Comparison of ENCODE assay signal across 35 cellular contexts in genomic region chr5:154455585-154455984, GRCh38. TPM values are rescaled to one million over a fixed set of nuclear protein-coding genes. Genes with fewer than 3 reads are reported as not detected.
"Had no signal": no experiment of that assay in that cellular context is flagged by ENCODE, and none has a peak within 500 bp of the region (broad histone marks: within the 10 kb centered on the region; RNA-seq: fewer than 3 reads in every experiment).

No MANE protein-coding gene starts in this region.

- H3K4me3 Mint-ChIP-seq: activated B cell treated with CpG ODN at 0.5 μM for 24 hours; activated CD4-positive, alpha-beta memory T cell treated with anti-CD3 and anti-CD28 coated beads for 36 hours; activated CD4-positive, alpha-beta T cell treated with anti-CD3 and anti-CD28 coated beads, Interleukin-2, amount 10 ng/mL, durations not matched to agents 24 days and 14 days; activated CD8-positive, alpha-beta T cell treated with anti-CD3 and anti-CD28 coated beads for 36 hours; activated naive CD8-positive, alpha-beta T cell treated with anti-CD3 and anti-CD28 coated beads for 36 hours; activated T-cell treated with anti-CD3 and anti-CD28 coated beads, Interleukin-2, amount 50 U/mL, for 4 hours; activated T-cell treated with anti-CD3 and anti-CD28 coated beads, Interleukin-2, amount 50 U/mL, for 72 hours; activated T-helper 1 cell treated with anti-CD3 and anti-CD28 coated beads, Interleukin-12 subunit alpha, Interleukin-12 subunit beta, Interleukin-2, Interleukin-4 antibody, amounts not matched to agents 30 ng/mL and 10 ng/mL and 1 ng/mL, durations not matched to agents 14 hours and 24 hours and 36 hours; activated T-helper 17 cell treated with anti-CD3 and anti-CD28 coated beads, Interleukin-2, amount 50 U/mL, for 72 hours; T-helper 1 cell treated with Interleukin-12 subunit alpha and Interleukin-12 subunit beta and Interleukin-4 antibody, amounts not matched to agents 30 μg/mL and 1 μg/mL, for 36 hours; T-helper 2 cell treated with Interferon-gamma antibody and Interleukin-4, amounts not matched to agents 5 μg/mL and 100 μg/mL, for 36 hours had no signal

- DNase-seq: activated B cell treated with CpG ODN at 0.5 μM for 24 hours; activated CD4-positive, alpha-beta memory T cell treated with anti-CD3 and anti-CD28 coated beads for 36 hours; activated CD4-positive, alpha-beta T cell treated with anti-CD3 and anti-CD28 coated beads for 4 hours; activated CD4-positive, alpha-beta T cell treated with anti-CD3 and anti-CD28 coated beads, Interleukin-2, amount 10 ng/mL, durations not matched to agents 24 days and 14 days; activated CD4-positive, alpha-beta T cell treated with anti-CD3 and anti-CD28 coated beads, Interleukin-2, amount 50 U/mL, for 1 hour; activated CD4-positive, alpha-beta T cell treated with anti-CD3 and anti-CD28 coated beads, Interleukin-2, amount 50 U/mL, for 4 hours; activated CD4-positive, CD25-positive, alpha-beta regulatory T cell treated with anti-CD3 and anti-CD28 coated beads, Interleukin-2, amount 50 U/mL, for 72 hours; activated CD8-positive, alpha-beta memory T cell treated with anti-CD3 and anti-CD28 coated beads, Interleukin-2, amount 50 U/mL, for 4 hours; activated CD8-positive, alpha-beta T cell treated with anti-CD3 and anti-CD28 coated beads for 36 hours; activated effector memory CD4-positive, alpha-beta T cell treated with anti-CD3 and anti-CD28 coated beads, Interleukin-2, amount 50 U/mL, for 16 hours; activated gamma-delta T cell treated with Interleukin-2 at 50 U/mL for 16 hours; activated naive CD4-positive, alpha-beta T cell; activated naive CD4-positive, alpha-beta T cell treated with anti-CD3 and anti-CD28 coated beads, Interleukin-2, amount 50 U/mL, for 16 hours; activated naive CD8-positive, alpha-beta T cell treated with anti-CD3 and anti-CD28 coated beads for 36 hours; activated T-cell treated with anti-CD3 and anti-CD28 coated beads for 4 hours; activated T-cell treated with anti-CD3 and anti-CD28 coated beads, Interleukin-2, amount 50 U/mL, for 1 hour; activated T-cell treated with anti-CD3 and anti-CD28 coated beads, Interleukin-2, amount 50 U/mL, for 4 hours; activated T-cell treated with anti-CD3 and anti-CD28 coated beads, Interleukin-2, amount 50 U/mL, for 72 hours; adrenal gland; amniotic stem cell; aorta; body of pancreas; brain microvascular endothelial cell; central memory CD4-positive, alpha-beta T cell; SW 1271; T-helper 1 cell; T-helper 2 cell; T-helper 9 cell had no signal

- H3K9me3 Mint-ChIP-seq: activated B cell treated with CpG ODN at 0.5 μM for 24 hours; activated CD4-positive, alpha-beta memory T cell treated with anti-CD3 and anti-CD28 coated beads for 36 hours; activated CD4-positive, alpha-beta T cell treated with anti-CD3 and anti-CD28 coated beads, Interleukin-2, amount 10 ng/mL, durations not matched to agents 24 days and 14 days; activated CD8-positive, alpha-beta T cell treated with anti-CD3 and anti-CD28 coated beads for 36 hours; activated naive CD4-positive, alpha-beta T cell treated with anti-CD3 and anti-CD28 coated beads, Interleukin-2, amount 50 U/mL, for 72 hours; activated naive CD8-positive, alpha-beta T cell treated with anti-CD3 and anti-CD28 coated beads for 36 hours; activated T-cell treated with anti-CD3 and anti-CD28 coated beads, Interleukin-2, amount 50 U/mL, for 4 hours; activated T-cell treated with anti-CD3 and anti-CD28 coated beads, Interleukin-2, amount 50 U/mL, for 72 hours; activated T-helper 1 cell treated with anti-CD3 and anti-CD28 coated beads, Interleukin-12 subunit alpha, Interleukin-12 subunit beta, Interleukin-2, Interleukin-4 antibody, amounts not matched to agents 30 ng/mL and 10 ng/mL and 1 ng/mL, durations not matched to agents 14 hours and 24 hours and 36 hours; activated T-helper 17 cell treated with anti-CD3 and anti-CD28 coated beads, Interleukin-2, amount 50 U/mL, for 72 hours; T-helper 1 cell treated with Interleukin-12 subunit alpha and Interleukin-12 subunit beta and Interleukin-4 antibody, amounts not matched to agents 30 μg/mL and 1 μg/mL, for 36 hours; T-helper 2 cell treated with Interferon-gamma antibody and Interleukin-4, amounts not matched to agents 5 μg/mL and 100 μg/mL, for 36 hours had no signal

- ATAC-seq: activated CD8-positive, alpha-beta T cell treated with anti-CD3 and anti-CD28 coated beads for 36 hours; activated naive CD4-positive, alpha-beta T cell treated with anti-CD3 and anti-CD28 coated beads, Interleukin-2, amount 50 U/mL, for 72 hours; activated T-cell treated with anti-CD3 and anti-CD28 coated beads, Interleukin-2, amount 50 U/mL, for 4 hours; activated T-cell treated with anti-CD3 and anti-CD28 coated beads, Interleukin-2, amount 50 U/mL, for 72 hours; activated T-helper 17 cell treated with anti-CD3 and anti-CD28 coated beads, Interleukin-2, amount 50 U/mL, for 72 hours; body of pancreas had no signal

- H3K27me3 Mint-ChIP-seq: activated B cell treated with CpG ODN at 0.5 μM for 24 hours; activated CD4-positive, alpha-beta memory T cell treated with anti-CD3 and anti-CD28 coated beads for 36 hours; activated CD4-positive, alpha-beta T cell treated with anti-CD3 and anti-CD28 coated beads, Interleukin-2, amount 10 ng/mL, durations not matched to agents 24 days and 14 days; activated CD8-positive, alpha-beta T cell treated with anti-CD3 and anti-CD28 coated beads for 36 hours; activated naive CD8-positive, alpha-beta T cell treated with anti-CD3 and anti-CD28 coated beads for 36 hours; activated T-helper 17 cell treated with anti-CD3 and anti-CD28 coated beads, Interleukin-2, amount 50 U/mL, for 72 hours had no signal

- H3K27ac Mint-ChIP-seq: activated B cell treated with CpG ODN at 0.5 μM for 24 hours; activated CD4-positive, alpha-beta memory T cell treated with anti-CD3 and anti-CD28 coated beads for 36 hours; activated CD4-positive, alpha-beta T cell treated with anti-CD3 and anti-CD28 coated beads, Interleukin-2, amount 10 ng/mL, durations not matched to agents 24 days and 14 days; activated CD8-positive, alpha-beta T cell treated with anti-CD3 and anti-CD28 coated beads for 36 hours; activated naive CD4-positive, alpha-beta T cell treated with anti-CD3 and anti-CD28 coated beads, Interleukin-2, amount 50 U/mL, for 72 hours; activated naive CD8-positive, alpha-beta T cell treated with anti-CD3 and anti-CD28 coated beads for 36 hours; activated T-cell treated with anti-CD3 and anti-CD28 coated beads, Interleukin-2, amount 50 U/mL, for 72 hours; activated T-helper 1 cell treated with anti-CD3 and anti-CD28 coated beads, Interleukin-12 subunit alpha, Interleukin-12 subunit beta, Interleukin-2, Interleukin-4 antibody, amounts not matched to agents 30 ng/mL and 10 ng/mL and 1 ng/mL, durations not matched to agents 14 hours and 24 hours and 36 hours; activated T-helper 17 cell treated with anti-CD3 and anti-CD28 coated beads, Interleukin-2, amount 50 U/mL, for 72 hours; T-helper 1 cell treated with Interleukin-12 subunit alpha and Interleukin-12 subunit beta and Interleukin-4 antibody, amounts not matched to agents 30 μg/mL and 1 μg/mL, for 36 hours; T-helper 2 cell treated with Interferon-gamma antibody and Interleukin-4, amounts not matched to agents 5 μg/mL and 100 μg/mL, for 36 hours had no signal

RNA-seq across cellular contexts. Expression of gene HAND1, which starts 22.4 kb away (rescaled TPM):
- total RNA-seq: activated B cell treated with CpG ODN at 0.5 μM for 24 hours; activated CD4-positive, alpha-beta memory T cell treated with anti-CD3 and anti-CD28 coated beads for 36 hours; activated CD4-positive, alpha-beta T cell treated with anti-CD3 and anti-CD28 coated beads, Interleukin-2, amount 10 ng/mL, durations not matched to agents 24 days and 14 days; activated CD8-positive, alpha-beta memory T cell treated with anti-CD3 and anti-CD28 coated beads for 36 hours; activated CD8-positive, alpha-beta T cell treated with anti-CD3 and anti-CD28 coated beads for 36 hours; activated naive CD4-positive, alpha-beta T cell treated with anti-CD3 and anti-CD28 coated beads, Interleukin-2, amount 50 U/mL, for 72 hours; activated naive CD8-positive, alpha-beta T cell treated with anti-CD3 and anti-CD28 coated beads for 36 hours; activated T-cell treated with anti-CD3 and anti-CD28 coated beads, Interleukin-2, amount 50 U/mL, for 4 hours; activated T-cell treated with anti-CD3 and anti-CD28 coated beads, Interleukin-2, amount 50 U/mL, for 72 hours; activated T-helper 1 cell treated with anti-CD3 and anti-CD28 coated beads, Interleukin-12 subunit alpha, Interleukin-12 subunit beta, Interleukin-2, Interleukin-4 antibody, amounts not matched to agents 30 ng/mL and 10 ng/mL and 1 ng/mL, durations not matched to agents 14 hours and 24 hours and 36 hours; activated T-helper 17 cell treated with anti-CD3 and anti-CD28 coated beads, Interleukin-2, amount 50 U/mL, for 72 hours; aorta; astrocyte; body of pancreas had no signal
